ENCODE assay signal across 14 cellular contexts in the genomic region with DNA sequence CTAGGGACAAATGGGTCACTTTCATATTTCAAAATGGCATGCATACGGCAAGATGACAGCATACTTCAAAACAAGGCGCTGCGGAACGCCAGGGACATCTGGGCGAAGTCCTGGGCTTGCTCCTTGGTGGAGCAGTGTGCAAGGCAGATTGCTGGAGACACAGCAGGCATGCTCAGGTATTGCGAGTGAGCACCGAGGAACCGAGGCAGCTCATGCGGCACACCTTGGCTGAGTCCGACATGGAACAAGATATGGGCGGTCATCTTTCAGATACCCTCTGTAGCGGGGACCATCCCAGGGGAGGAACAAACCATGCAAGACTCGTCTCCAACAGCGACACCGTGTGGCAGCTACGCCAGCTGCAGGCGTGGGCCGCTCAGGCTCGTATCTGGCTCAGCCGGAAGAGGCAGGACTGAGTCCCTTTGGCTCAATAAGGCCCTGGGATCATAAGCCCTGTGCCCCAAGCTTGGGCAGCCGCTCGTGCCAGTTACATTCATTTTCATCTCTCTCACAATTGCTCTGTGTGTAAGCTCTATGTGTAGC.
DNase-seq lines count a peak whose midpoint lies in the region; FAIRE-seq and TF ChIP-seq lines count a peak whose summit lies in the region.
"Had no signal": no experiment of that assay in that cellular context is flagged by ENCODE, and none has a peak within 500 bp of the region (broad histone marks: within the 10 kb centered on the region; RNA-seq: fewer than 3 reads in every experiment).

No MANE protein-coding gene starts in this region.

- no peaks in the 10 kb centered on the region for H3K23me2 ChIP-seq in H9 (ENCODE audit: insufficient read length, low read depth, low read length, poor library complexity, severe bottlenecking)

- no peak overlapping the region for H2BK12ac ChIP-seq in H9 (ENCODE audit: insufficient read length, low read depth, low read length)

- H3K27ac Mint-ChIP-seq in H9: no peak overlapping the region
- H3K27ac Mint-ChIP-seq in nephron progenitor cell: no peak overlapping the region
- H3K27ac Mint-ChIP-seq: B cell had no signal

- no peak overlapping the region for H2AFZ ChIP-seq in H9 (ENCODE audit: low read length)
- no peak overlapping the region for H2AFZ ChIP-seq in mammary epithelial cell (ENCODE audit: low read depth, low read length)

- H3K27me3 ChIP-seq in H9 (ENCODE audit: insufficient read depth, low read length) (no peaks in the 10 kb centered on the region), mammary epithelial cell (ENCODE audit: insufficient read depth, low read length) (no peaks in the 10 kb centered on the region), small intestine (ENCODE audit: control insufficient read depth in 2 of 2, insufficient read depth in 2 of 2, low read length in 2 of 2) (no peaks in the 10 kb centered on the region), vagina (no peaks in the 10 kb centered on the region)
- H3K27me3 ChIP-seq: stomach had no signal

- no peaks in the 10 kb centered on the region for H3K4me1 ChIP-seq in H9 (ENCODE audit: insufficient read depth, low read length)
- no peaks in the 10 kb centered on the region for H3K4me1 ChIP-seq in mammary epithelial cell (ENCODE audit: insufficient read depth, low read length)
- H3K4me1 ChIP-seq in small intestine (ENCODE audit: control insufficient read depth in 2 of 2, insufficient read depth in 1 of 2, low read depth in 1 of 2, low read length in 1 of 2): no peaks in the 10 kb centered on the region
- H3K4me1 ChIP-seq in vagina: no peaks in the 10 kb centered on the region
- H3K4me1 ChIP-seq: esophagus squamous epithelium had no signal

- H4K20me1 ChIP-seq in H9 (ENCODE audit: control insufficient read depth, insufficient read depth, insufficient read length) (no peaks in the 10 kb centered on the region), mammary epithelial cell (ENCODE audit: insufficient read depth, low read length) (no peaks in the 10 kb centered on the region)

- H3K27me3 Mint-ChIP-seq in H9 (ENCODE audit: low read depth) (peaks cover 1% of the 10 kb centered on the region), nephron progenitor cell (ENCODE audit: low read depth, poor library complexity) (peaks cover 27% of the 10 kb centered on the region)

- H3K18ac ChIP-seq in H9 (ENCODE audit: insufficient read length, low read depth, low read length): no peak overlapping the region

- in situ Hi-C loops in mammary epithelial cell (cut with MboI; ENCODE audit: low sequenced_read_pairs in 2 of 2): loop anchor here in 1 of 2 donors (25.0 kb wide), 1 partner anchor 390 kb away; no protein-coding TSS in a partner anchor

- no peak overlapping the region for H4K5ac ChIP-seq in H9 (ENCODE audit: insufficient read length, low read depth, low read length)

- H3K9me3 ChIP-seq in H9 (ENCODE audit: control insufficient read depth, low read depth, low read length) (no peaks in the 10 kb centered on the region), mammary epithelial cell (replicated peaks; ENCODE audit: insufficient read depth, low read length) (peaks cover 5% of the 10 kb centered on the region), small intestine (ENCODE audit: control insufficient read depth, low read depth) (no peaks in the 10 kb centered on the region), vagina (no peaks in the 10 kb centered on the region)

- dilution Hi-C loops in mammary epithelial cell (cut with HindIII; ENCODE audit: low sequenced_read_pairs): no loop called here

- H2BK15ac ChIP-seq in H9 (ENCODE audit: low read depth, low read length): no peak overlapping the region

- H3K79me1 ChIP-seq in H9 (ENCODE audit: insufficient read depth, low read depth, low read length, poor library complexity, severe bottlenecking): no peaks in the 10 kb centered on the region

- H4K8ac ChIP-seq in H9 (replicated peaks; ENCODE audit: insufficient read length, low read depth, low read length): no peak overlapping the region

- no peaks in the 10 kb centered on the region for H3K4me1 Mint-ChIP-seq in H9
- H3K4me1 Mint-ChIP-seq in nephron progenitor cell: peaks cover 20% of the 10 kb centered on the region
- H3K4me1 Mint-ChIP-seq: B cell had no signal

- BruUV-seq in mammary epithelial cell (replicated peaks; lab: Mats Ljungman, UMichigan): no TSS peak

- H3K27ac ChIP-seq in H9 (ENCODE audit: insufficient read length, low read depth, low read length) (no peak overlapping the region), mammary epithelial cell (ENCODE audit: insufficient read depth, low read depth, low read length) (no peak overlapping the region), small intestine (ENCODE audit: low read depth in 1 of 2, low read length in 1 of 2) (no peak overlapping the region), vagina (no peak overlapping the region)
- H3K27ac ChIP-seq: esophagus squamous epithelium, VCaP had no signal

- H3K36me3 Mint-ChIP-seq in H9 (ENCODE audit: insufficient read depth in 1 of 3, low read depth in 3 of 3): peaks cover 1 to 6% (median 3%) of the 10 kb centered on the region in 3 experiments; a peak in 5 of 7 replicates
- H3K36me3 Mint-ChIP-seq in nephron progenitor cell (ENCODE audit: low read depth): no peaks in the 10 kb centered on the region

- H2BK20ac ChIP-seq in H9 (ENCODE audit: low read depth, low read length, poor library complexity, severe bottlenecking): no peak overlapping the region

- no peaks in the 10 kb centered on the region for H3K79me2 ChIP-seq in H9 (ENCODE audit: insufficient read depth, low read length)
- no peaks in the 10 kb centered on the region for H3K79me2 ChIP-seq in mammary epithelial cell (ENCODE audit: insufficient read depth, low read length)

- intact Hi-C loops in mammary epithelial cell (cut with micrococcal nuclease): no loop called here
- intact Hi-C loops in vagina (cut with DNase I): no loop called here

- H2AK5ac ChIP-seq in H9 (ENCODE audit: insufficient read length, low read length): no peak overlapping the region

- H3K4ac ChIP-seq in H9 (ENCODE audit: low read depth, low read length): no peak overlapping the region

- no peak overlapping the region for H2BK120ac ChIP-seq in H9 (ENCODE audit: low read depth, low read length, poor library complexity, severe bottlenecking)

- TF ChIP-seq POLR2A in vagina (IDR thresholded peaks at IDR 0.05): no peak

- no peak overlapping the region for H4K91ac ChIP-seq in H9 (ENCODE audit: insufficient read length, low read depth, low read length)

- H3T11ph ChIP-seq in H9 (ENCODE audit: low read length): no peak overlapping the region

- H3K9ac ChIP-seq in H9 (ENCODE audit: extremely low read depth, insufficient read length, low read length) (no peak overlapping the region), mammary epithelial cell (ENCODE audit: insufficient read depth, low read length) (no peak overlapping the region)

- H3K23ac ChIP-seq in H9 (ENCODE audit: insufficient read length, low read depth, low read length): no peak overlapping the region

- H3K14ac ChIP-seq in H9 (ENCODE audit: insufficient read depth, low read length): no peak overlapping the region

- H3K36me3 ChIP-seq in mammary epithelial cell (ENCODE audit: insufficient read depth, low read length) (no peaks in the 10 kb centered on the region), small intestine (ENCODE audit: control insufficient read depth in 2 of 2, insufficient read depth in 2 of 2, low read length in 2 of 2) (no peaks in the 10 kb centered on the region), vagina (no peaks in the 10 kb centered on the region)
- H3K36me3 ChIP-seq: esophagus squamous epithelium, stomach had no signal

- CTCF ChIA-PET in mammary epithelial cell (lab: Charles Lee; ENCODE audit: low non-redundant PET): no interaction called here

- H3K4me3 Mint-ChIP-seq in H9: no peak overlapping the region
- H3K4me3 Mint-ChIP-seq in nephron progenitor cell: no peak overlapping the region
- H3K4me3 Mint-ChIP-seq: B cell had no signal

- H3K4me3 ChIP-seq in mammary epithelial cell (replicated peaks in 1 of 3; ENCODE audit: insufficient read depth in 1 of 3, low read depth in 2 of 3, low read length in 3 of 3) (no peak overlapping the region), small intestine (ENCODE audit: low read depth in 1 of 2, low read length in 2 of 2) (no peak overlapping the region), vagina (no peak overlapping the region)
- H3K4me3 ChIP-seq: esophagus squamous epithelium, stomach had no signal

- no peak for FAIRE-seq in small intestine (lab: Jason Lieb, UNC)

- H3K9me3 Mint-ChIP-seq in H9 (peaks cover 5 to 7% of the 10 kb centered on the region in 2 experiments; a peak in 4 of 5 replicates), nephron progenitor cell (peaks cover 25% of the 10 kb centered on the region)

- no peak overlapping the region for H3K56ac ChIP-seq in H9 (ENCODE audit: insufficient read length, low read depth, low read length)

- WGBS in H9 (ENCODE audit: extremely low coverage, insufficient read length, low lambda C conversion rate): no CpG with 5 or more reads among the region's 22 CpGs
- WGBS in mammary epithelial cell (ENCODE audit: low coverage, missing lambda C conversion rate): 86% methylated on average over 21 of the region's 22 CpGs
- 88 to 96% (median 93%) methylated on average over 22 of the region's 22 CpGs for WGBS in small intestine, 3 donors

- peak; percentile 45 for DNase-seq in activated CD4-positive, alpha-beta T cell treated with anti-CD3 and anti-CD28 coated beads for 48 hours
- DNase-seq in activated CD4-positive, alpha-beta T cell treated with anti-CD3 and anti-CD28 coated beads, Interleukin-2, amount 50 U/mL, for 1 hour: no peak
- DNase-seq in H9 (peak; percentile 88), mammary epithelial cell (no peak), nephron progenitor cell (peak; percentile 24), NCI-H2107 treated with DMSO at 0.1 percent for 48 hours (lab: John Stamatoyannopoulos, UW; ENCODE audit: unreplicated experiment) (no peak), small intestine (no peak), vagina (ENCODE audit: extremely low spot score in 2 of 2) (no peak)
- DNase-seq: esophagus squamous epithelium, midbrain, MM.1S, stomach had no signal

- no peak overlapping the region for H2BK5ac ChIP-seq in H9 (ENCODE audit: insufficient read length, low read length)

- H3K4me2 ChIP-seq in H9 (ENCODE audit: insufficient read depth, insufficient read length, low read length) (no peak overlapping the region), mammary epithelial cell (ENCODE audit: insufficient read depth, low read depth, low read length) (no peak overlapping the region)

- TF ChIP-seq CTCF in H9 (conservative IDR thresholded peaks at IDR 0.05): peak; percentile 94
- peak; percentile 34 to 45 for TF ChIP-seq CTCF in mammary epithelial cell (conservative IDR thresholded peaks at IDR 0.05 in 1 of 2, IDR thresholded peaks at IDR 0.05 in 1 of 2; ENCODE audit: extremely low read depth in 1 of 2, insufficient read depth in 1 of 2, low read depth in 1 of 2, low read length in 2 of 2)
- peak; percentile 43 for TF ChIP-seq CTCF in nephron progenitor cell (IDR thresholded peaks at IDR 0.05)
- TF ChIP-seq CTCF in vagina (IDR thresholded peaks at IDR 0.05): no peak

Comparison
In these comparisons a context has a peak if more than half of its experiments do, and no peak if none do; other contexts are left out.
1. DNase-seq: peak in activated CD4-positive, alpha-beta T cell treated with anti-CD3 and anti-CD28 coated beads for 48 hours (single experiment), H9 (single experiment) and nephron progenitor cell (single experiment); none in activated CD4-positive, alpha-beta T cell treated with anti-CD3 and anti-CD28 coated beads, Interleukin-2, amount 50 U/mL, for 1 hour (single experiment), mammary epithelial cell (single experiment), NCI-H2107 treated with DMSO at 0.1 percent for 48 hours (single experiment), small intestine (single experiment) and vagina (0 of 2).
2. CTCF ChIP-seq: peak in H9 (single experiment), mammary epithelial cell (2 of 2) and nephron progenitor cell (single experiment); none in vagina (0 of 3).